ENCODE assay signal across 3 cellular contexts in the genomic region with DNA sequence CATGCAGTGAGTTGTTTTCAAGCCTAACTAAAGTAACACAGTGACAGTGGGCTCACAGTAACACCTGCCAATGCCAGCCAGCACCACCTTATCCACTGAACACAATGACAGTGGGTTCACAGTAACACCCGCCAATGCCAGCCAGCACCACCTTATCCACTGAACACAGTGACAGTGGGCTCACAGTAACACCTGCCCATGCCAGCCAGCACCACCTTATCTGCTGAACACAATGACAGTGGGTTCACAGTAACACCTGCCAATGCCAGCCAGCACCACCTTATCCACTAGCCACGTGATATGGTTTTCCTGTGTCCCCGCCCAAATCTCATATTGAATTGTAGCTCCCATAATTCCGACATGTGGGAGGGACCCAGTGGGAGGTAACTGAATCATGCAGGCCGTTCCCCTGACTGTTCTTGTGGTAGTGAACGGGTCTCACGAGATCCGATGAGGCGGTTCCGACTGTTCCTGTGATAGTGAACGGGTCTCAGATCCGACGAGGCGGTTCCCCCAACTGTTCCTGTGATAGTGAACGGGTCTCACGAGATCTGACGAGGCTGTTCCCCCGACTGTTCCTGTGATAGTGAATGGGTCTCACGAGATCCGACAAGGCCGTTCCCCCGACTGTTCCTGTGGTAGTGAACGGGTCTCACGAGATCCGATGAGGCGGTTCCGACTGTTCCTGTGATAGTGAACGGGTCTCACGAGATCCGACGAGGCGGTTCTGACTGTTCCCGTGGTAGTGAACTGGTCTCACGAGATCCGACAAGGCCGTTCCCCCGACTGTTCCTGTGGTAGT. TPM values are rescaled to one million over a fixed set of nuclear protein-coding genes. Genes with fewer than 3 reads are reported as not detected.
"Had no signal": no experiment of that assay in that cellular context is flagged by ENCODE, and none has a peak within 500 bp of the region (broad histone marks: within the 10 kb centered on the region; RNA-seq: fewer than 3 reads in every experiment).

No MANE protein-coding gene starts in this region.

RNA-seq across cellular contexts. Expression of gene VIPR2, which starts 44.2 kb away (rescaled TPM):
- total RNA-seq: endothelial cell of umbilical vein, lung microvascular endothelial cell, T-helper 17 cell had no signal
- polyA plus RNA-seq: endothelial cell of umbilical vein had no signal
